In genomic region chr12:3728686-3729085, GRCh38 we compare ENCODE assay signal across 13 cellular contexts. TPM values are rescaled to one million over a fixed set of nuclear protein-coding genes. Genes with fewer than 3 reads are reported as not detected.
DNase-seq lines count a peak whose midpoint lies in the region; ATAC-seq and TF ChIP-seq lines count a peak whose summit lies in the region.
"Had no signal": no experiment of that assay in that cellular context is flagged by ENCODE, and none has a peak within 500 bp of the region (broad histone marks: within the 10 kb centered on the region; RNA-seq: fewer than 3 reads in every experiment).

No MANE protein-coding gene starts in this region.

- POLR2A ChIA-PET in activated CD4-positive, alpha-beta memory T cell treated with anti-CD3 and anti-CD28 coated beads for 36 hours (lab: Charles Lee), result interaction anchor here (2.3 kb wide), 1 partner anchor 15 kb away, joined by 8 read pairs; no protein-coding TSS in a partner anchor

- CTCF ChIA-PET in activated CD4-positive, alpha-beta memory T cell treated with anti-CD3 and anti-CD28 coated beads for 36 hours (lab: Charles Lee), result interaction anchor here (1.0 to 1.4 kb wide), 2 partner anchors 13 to 428 kb away, joined by 4 to 5 read pairs; no protein-coding TSS in a partner anchor

- DNase-seq in activated CD4-positive, alpha-beta T cell treated with anti-CD3 and anti-CD28 coated beads, Interleukin-2, amount 10 ng/mL, durations not matched to agents 24 days and 14 days, result peak; percentile 77
- DNase-seq in activated CD4-positive, alpha-beta T cell treated with anti-CD3 and anti-CD28 coated beads, Interleukin-2, amount 50 U/mL, for 1 hour, result no peak
- DNase-seq in activated CD4-positive, alpha-beta memory T cell treated with anti-CD3 and anti-CD28 coated beads for 36 hours, result peak; percentile 56
- DNase-seq in stimulated activated effector memory CD8-positive, alpha-beta T cell treated with anti-CD3 and anti-CD28 coated beads, Interleukin-12 subunit alpha, Interleukin-12 subunit beta, amount 100 ng/mL, for 72 hours (ENCODE audit: low spot score in 2 of 2), result peak in 1 of 2 donors; percentile 30
- DNase-seq in globus pallidus (ENCODE audit: low spot score) (no peak), brain microvascular endothelial cell (no peak)
- DNase-seq: PC-3; stimulated activated CD4-positive, alpha-beta T cell treated with anti-CD3 and anti-CD28 coated beads, Interleukin-12 subunit alpha, Interleukin-12 subunit beta, amount 100 ng/mL, for 4 hours had no signal

- in situ Hi-C loops in brain microvascular endothelial cell (cut with HindIII; ENCODE audit: low pct_ligation_motif_present, low sequenced_read_pairs), result no loop called here

- peaks cover 14% of the 10 kb centered on the region for H3K9me3 Mint-ChIP-seq in activated CD4-positive, alpha-beta T cell treated with anti-CD3 and anti-CD28 coated beads, Interleukin-2, amount 10 ng/mL, durations not matched to agents 24 days and 14 days
- H3K9me3 Mint-ChIP-seq in activated CD4-positive, alpha-beta memory T cell treated with anti-CD3 and anti-CD28 coated beads for 36 hours, result peaks cover 3% of the 10 kb centered on the region
- H3K9me3 Mint-ChIP-seq in stimulated activated effector memory CD8-positive, alpha-beta T cell treated with anti-CD3 and anti-CD28 coated beads, Interleukin-12 subunit alpha, Interleukin-12 subunit beta, amount 100 ng/mL, for 72 hours, result no peaks in the 10 kb centered on the region

- H3K36me3 ChIP-seq in brain microvascular endothelial cell (replicated peaks), result peaks cover 6% of the 10 kb centered on the region
- H3K36me3 ChIP-seq: thoracic aorta had no signal

- peak; percentile 14 for ATAC-seq in HG03378 (IDR thresholded peaks at IDR 0.05; ENCODE audit: unreplicated experiment)
- ATAC-seq in stimulated activated effector memory CD8-positive, alpha-beta T cell treated with anti-CD3 and anti-CD28 coated beads, Interleukin-12 subunit alpha, Interleukin-12 subunit beta, amount 100 ng/mL, for 72 hours, result peak; percentile 84
- no peak for ATAC-seq in GM18858 (IDR thresholded peaks at IDR 0.05; ENCODE audit: unreplicated experiment)
- ATAC-seq: A549, K562, PC-3 had no signal

- peaks cover 68% of the 10 kb centered on the region for H3K36me3 Mint-ChIP-seq in activated CD4-positive, alpha-beta T cell treated with anti-CD3 and anti-CD28 coated beads, Interleukin-2, amount 10 ng/mL, durations not matched to agents 24 days and 14 days (ENCODE audit: low read depth)
- peaks cover 48% of the 10 kb centered on the region for H3K36me3 Mint-ChIP-seq in activated CD4-positive, alpha-beta memory T cell treated with anti-CD3 and anti-CD28 coated beads for 36 hours
- H3K36me3 Mint-ChIP-seq in stimulated activated effector memory CD8-positive, alpha-beta T cell treated with anti-CD3 and anti-CD28 coated beads, Interleukin-12 subunit alpha, Interleukin-12 subunit beta, amount 100 ng/mL, for 72 hours, result peaks cover 55% of the 10 kb centered on the region

- no peaks in the 10 kb centered on the region for H3K27me3 ChIP-seq in brain microvascular endothelial cell (replicated peaks)

- peaks cover 35% of the 10 kb centered on the region for H3K4me1 Mint-ChIP-seq in activated CD4-positive, alpha-beta T cell treated with anti-CD3 and anti-CD28 coated beads, Interleukin-2, amount 10 ng/mL, durations not matched to agents 24 days and 14 days
- H3K4me1 Mint-ChIP-seq in activated CD4-positive, alpha-beta memory T cell treated with anti-CD3 and anti-CD28 coated beads for 36 hours (ENCODE audit: low read depth), result peaks cover 36% of the 10 kb centered on the region
- H3K4me1 Mint-ChIP-seq in stimulated activated effector memory CD8-positive, alpha-beta T cell treated with anti-CD3 and anti-CD28 coated beads, Interleukin-12 subunit alpha, Interleukin-12 subunit beta, amount 100 ng/mL, for 72 hours, result peaks cover 61% of the 10 kb centered on the region

- no peak overlapping the region for H3K27ac ChIP-seq in brain microvascular endothelial cell
- H3K27ac ChIP-seq: A549, thoracic aorta had no signal

- H3K27me3 Mint-ChIP-seq in activated CD4-positive, alpha-beta T cell treated with anti-CD3 and anti-CD28 coated beads, Interleukin-2, amount 10 ng/mL, durations not matched to agents 24 days and 14 days, result no peaks in the 10 kb centered on the region
- H3K27me3 Mint-ChIP-seq in activated CD4-positive, alpha-beta memory T cell treated with anti-CD3 and anti-CD28 coated beads for 36 hours, result no peaks in the 10 kb centered on the region

- no peak overlapping the region for H3K4me3 ChIP-seq in brain microvascular endothelial cell (ENCODE audit: low read depth, low read length)
- H3K4me3 ChIP-seq: A549, K562, thoracic aorta had no signal

- no peak for TF ChIP-seq CTCF in brain microvascular endothelial cell (IDR thresholded peaks at IDR 0.05; ENCODE audit: low read depth, low read length, missing control alignments)

- H3K27ac Mint-ChIP-seq in activated CD4-positive, alpha-beta T cell treated with anti-CD3 and anti-CD28 coated beads, Interleukin-2, amount 10 ng/mL, durations not matched to agents 24 days and 14 days, result peak overlapping the region; percentile 93
- peak overlapping the region; percentile 70 for H3K27ac Mint-ChIP-seq in activated CD4-positive, alpha-beta memory T cell treated with anti-CD3 and anti-CD28 coated beads for 36 hours
- peak overlapping the region; percentile 88 for H3K27ac Mint-ChIP-seq in stimulated activated effector memory CD8-positive, alpha-beta T cell treated with anti-CD3 and anti-CD28 coated beads, Interleukin-12 subunit alpha, Interleukin-12 subunit beta, amount 100 ng/mL, for 72 hours

- H3K4me3 Mint-ChIP-seq in activated CD4-positive, alpha-beta T cell treated with anti-CD3 and anti-CD28 coated beads, Interleukin-2, amount 10 ng/mL, durations not matched to agents 24 days and 14 days, result peak overlapping the region; percentile 43
- no peak overlapping the region for H3K4me3 Mint-ChIP-seq in activated CD4-positive, alpha-beta memory T cell treated with anti-CD3 and anti-CD28 coated beads for 36 hours
- H3K4me3 Mint-ChIP-seq in stimulated activated effector memory CD8-positive, alpha-beta T cell treated with anti-CD3 and anti-CD28 coated beads, Interleukin-12 subunit alpha, Interleukin-12 subunit beta, amount 100 ng/mL, for 72 hours, result peak overlapping the region; percentile 66

- intact Hi-C loops in activated CD4-positive, alpha-beta T cell treated with anti-CD3 and anti-CD28 coated beads, Interleukin-2, amount 10 ng/mL, durations not matched to agents 24 days and 14 days (cut with micrococcal nuclease), result loop anchor here (1.0 to 5.0 kb wide), 3 partner anchors 16 to 144 kb away; partner anchors contain the start of gene PARP11
- intact Hi-C loops in activated CD4-positive, alpha-beta memory T cell treated with anti-CD3 and anti-CD28 coated beads for 36 hours (cut with micrococcal nuclease), result loop anchor here (1.0 kb wide), 1 partner anchor 16 kb away; no protein-coding TSS in a partner anchor

RNA-seq across cellular contexts. Expression of gene CRACR2A, which starts 24.2 kb away (rescaled TPM):
- 26.6 and 27.0 TPM in 2 replicates for total RNA-seq in activated CD4-positive, alpha-beta T cell treated with anti-CD3 and anti-CD28 coated beads, Interleukin-2, amount 10 ng/mL, durations not matched to agents 24 days and 14 days
- 10 to 100 TPM; 15.8 to 19.1 TPM for total RNA-seq in activated CD4-positive, alpha-beta memory T cell treated with anti-CD3 and anti-CD28 coated beads for 36 hours
- total RNA-seq: PC-3 had no signal

Comparison
In these comparisons a context has a peak if more than half of its experiments do, and no peak if none do; other contexts are left out.
1. DNase-seq: peak in activated CD4-positive, alpha-beta T cell treated with anti-CD3 and anti-CD28 coated beads, Interleukin-2, amount 10 ng/mL, durations not matched to agents 24 days and 14 days (single experiment) and activated CD4-positive, alpha-beta memory T cell treated with anti-CD3 and anti-CD28 coated beads for 36 hours (single experiment); none in activated CD4-positive, alpha-beta T cell treated with anti-CD3 and anti-CD28 coated beads, Interleukin-2, amount 50 U/mL, for 1 hour (single experiment), globus pallidus (single experiment) and brain microvascular endothelial cell (single experiment).
2. Peak in every context shown above with its lines, with median percentiles within 50 percentile points of each other: H3K27ac Mint-ChIP-seq.